12 cellular contexts compared by ENCODE assay signal in genomic region chr7:95578299-95578855, GRCh38. TPM values are rescaled to one million over a fixed set of nuclear protein-coding genes. Genes with fewer than 3 reads are reported as not detected.
DNase-seq lines count a peak whose midpoint lies in the region; ATAC-seq and TF ChIP-seq lines count a peak whose summit lies in the region.
"Had no signal": no experiment of that assay in that cellular context is flagged by ENCODE, and none has a peak within 500 bp of the region (broad histone marks: within the 10 kb centered on the region; RNA-seq: fewer than 3 reads in every experiment).

No MANE protein-coding gene starts in this region.

- no peak overlapping the region for H3K27ac ChIP-seq in A673 (ENCODE audit: low read depth, low read length, poor library complexity, severe bottlenecking)
- H3K27ac ChIP-seq: dorsolateral prefrontal cortex, esophagus squamous epithelium had no signal

- CTCF ChIA-PET in A673 (lab: Charles Lee) = no interaction called here

- TF ChIP-seq CTCF in A673 (conservative IDR thresholded peaks at IDR 0.05; ENCODE audit: low read depth, low read length) = no peak

- no peaks in the 10 kb centered on the region for H3K9me3 ChIP-seq in A673 (ENCODE audit: low read depth, low read length, poor library complexity, severe bottlenecking)
- H3K9me3 ChIP-seq: esophagus squamous epithelium had no signal

- no peaks in the 10 kb centered on the region for H3K27me3 ChIP-seq in A673 (replicated peaks; ENCODE audit: insufficient read depth, low read depth, low read length, poor library complexity)
- H3K27me3 ChIP-seq: dorsolateral prefrontal cortex, esophagus squamous epithelium had no signal

- no TSS peak for BruUV-seq in A673 (replicated peaks; lab: Mats Ljungman, UMichigan)

- H3K4me1 ChIP-seq in A673 (ENCODE audit: insufficient read depth, low read length, poor library complexity, severe bottlenecking) = no peaks in the 10 kb centered on the region

- no peak overlapping the region for H3K4me3 ChIP-seq in A673 (ENCODE audit: low read depth, low read length, poor library complexity, severe bottlenecking)
- H3K4me3 ChIP-seq: dorsolateral prefrontal cortex, esophagus squamous epithelium had no signal

- ATAC-seq in left lobe of liver (peak; percentile 94), HG03378 (IDR thresholded peaks at IDR 0.05; ENCODE audit: unreplicated experiment) (no peak)
- ATAC-seq: stimulated activated naive CD8-positive, alpha-beta T cell treated with anti-CD3 and anti-CD28 coated beads, Interleukin-15, amount 100 ng/mL, for 72 hours had no signal

- POLR2A ChIA-PET in A673 (lab: Charles Lee; ENCODE audit: low non-redundant PET) = no interaction called here

- no peaks in the 10 kb centered on the region for H3K36me3 ChIP-seq in A673 (ENCODE audit: insufficient read depth, low read length, poor library complexity, severe bottlenecking)
- H3K36me3 ChIP-seq: esophagus squamous epithelium had no signal

- DNase-seq in DMS153 (lab: John Stamatoyannopoulos, UW) (peak; percentile 92), NCI-H2029 (lab: John Stamatoyannopoulos, UW) (peak; percentile 61), NCI-H82 (lab: John Stamatoyannopoulos, UW) (peak; percentile 99), left lobe of liver (ENCODE audit: low spot score) (peak; percentile 79), A673 (ENCODE audit: low spot score) (no peak), ureter (ENCODE audit: low spot score) (no peak)
- DNase-seq in stimulated activated CD4-positive, alpha-beta T cell treated with anti-CD3 and anti-CD28 coated beads, Interleukin-2, amount 100 ng/mL, for 24 hours = no peak
- DNase-seq: dorsolateral prefrontal cortex; esophagus squamous epithelium; stimulated activated naive CD8-positive, alpha-beta T cell treated with anti-CD3 and anti-CD28 coated beads, Interleukin-15, amount 100 ng/mL, for 72 hours had no signal

- intact Hi-C loops in A673 (cut with micrococcal nuclease; ENCODE audit: unreplicated experiment) = no loop called here

RNA-seq across cellular contexts. Expression of gene PDK4, which starts 17.9 kb away (rescaled TPM):
- total RNA-seq in left lobe of liver (77.4 TPM), A673 (2021) (not detected in 2 replicates), ureter (27.8 TPM)
- total RNA-seq: activated CD8-positive, alpha-beta memory T cell treated with anti-CD3 and anti-CD28 coated beads for 36 hours had no signal

Comparison
In these comparisons a context has a peak if more than half of its experiments do, and no peak if none do; other contexts are left out.
1. DNase-seq: peak in DMS153 (single experiment), NCI-H2029 (single experiment), NCI-H82 (single experiment) and left lobe of liver (single experiment); none in A673 (single experiment), stimulated activated CD4-positive, alpha-beta T cell treated with anti-CD3 and anti-CD28 coated beads, Interleukin-2, amount 100 ng/mL, for 24 hours (0 of 2) and ureter (single experiment).
2. RNA of gene PDK4, which starts 17.9 kb away (total RNA-seq): 77.4 TPM in left lobe of liver (single experiment) and 27.8 TPM in ureter (single experiment); not detected in A673; every median in the first group is over 10 times any median in the second.